ENCODE assay signal across 30 cellular contexts in the genomic region with DNA sequence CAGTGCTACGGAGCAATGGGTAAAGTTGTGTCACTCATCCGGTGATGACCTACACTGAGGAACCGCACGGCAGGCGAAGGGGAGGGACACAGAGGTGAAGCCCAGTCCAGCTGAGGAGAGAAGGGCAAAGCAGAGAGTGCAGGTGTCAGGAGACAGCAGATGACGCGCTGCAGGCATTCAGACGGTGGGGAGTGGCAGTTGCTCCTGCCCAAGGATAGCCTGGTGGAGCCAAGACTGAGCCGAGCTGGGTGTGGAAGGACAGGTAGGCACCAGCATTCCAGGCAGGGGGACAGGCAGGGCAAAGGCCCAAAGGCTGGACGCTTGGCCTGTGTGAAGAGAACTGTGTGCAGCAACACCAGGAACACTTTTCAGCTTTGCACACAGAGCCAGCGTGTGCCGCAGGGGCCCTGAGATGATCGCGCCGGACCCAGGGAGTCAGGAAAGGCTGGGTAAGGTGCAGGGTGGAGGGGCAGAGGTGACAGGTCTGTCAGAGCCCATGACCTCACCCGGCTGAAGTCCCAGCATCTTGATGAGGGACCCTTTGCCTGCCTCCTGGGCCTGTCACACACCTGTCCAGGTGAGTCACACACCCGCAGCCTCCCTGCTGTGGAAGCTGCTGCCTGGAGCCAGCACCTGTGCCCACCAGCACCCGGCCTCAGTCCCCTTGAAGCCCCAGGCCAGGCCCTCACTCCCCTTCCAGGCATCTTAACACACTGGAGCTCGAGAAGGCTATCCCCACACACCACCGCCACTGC. TPM values are rescaled to one million over a fixed set of nuclear protein-coding genes. Genes with fewer than 3 reads are reported as not detected.
"Had no signal": no experiment of that assay in that cellular context is flagged by ENCODE, and none has a peak within 500 bp of the region (broad histone marks: within the 10 kb centered on the region; RNA-seq: fewer than 3 reads in every experiment).

No MANE protein-coding gene starts in this region.

- H3K4me1 ChIP-seq: adrenal gland, body of pancreas, colonic mucosa, uterus had no signal

- H3K9me3 ChIP-seq: adrenal gland, body of pancreas, colonic mucosa, gastroesophageal sphincter, right atrium auricular region, tibial nerve, uterus had no signal

- H3K9me3 Mint-ChIP-seq: activated naive CD4-positive, alpha-beta T cell treated with anti-CD3 and anti-CD28 coated beads for 36 hours; activated naive CD8-positive, alpha-beta T cell treated with anti-CD3 and anti-CD28 coated beads for 36 hours; activated T-helper 1 cell treated with anti-CD3 and anti-CD28 coated beads, Interleukin-12 subunit alpha, Interleukin-12 subunit beta, Interleukin-2, Interleukin-4 antibody, amounts not matched to agents 30 ng/mL and 10 ng/mL and 1 ng/mL, durations not matched to agents 14 hours and 24 hours and 36 hours; neural crest cell; stimulated activated naive B cell treated with anti-CD40 and anti-IgM and Interleukin-4, amounts not matched to agents 10 μg/mL and 1 μg/mL and 100 μg/mL, for 72 hours had no signal

- H3K36me3 Mint-ChIP-seq: activated naive CD8-positive, alpha-beta T cell treated with anti-CD3 and anti-CD28 coated beads for 36 hours; naive B cell; stimulated activated naive B cell treated with anti-CD40 and anti-IgM and Interleukin-4, amounts not matched to agents 10 μg/mL and 1 μg/mL and 100 μg/mL, for 72 hours had no signal

- H2AFZ ChIP-seq: hepatocyte had no signal

- H3K4me3 Mint-ChIP-seq: activated naive CD4-positive, alpha-beta T cell treated with anti-CD3 and anti-CD28 coated beads for 36 hours; activated naive CD8-positive, alpha-beta T cell treated with anti-CD3 and anti-CD28 coated beads for 36 hours; activated T-helper 1 cell treated with anti-CD3 and anti-CD28 coated beads, Interleukin-12 subunit alpha, Interleukin-12 subunit beta, Interleukin-2, Interleukin-4 antibody, amounts not matched to agents 30 ng/mL and 10 ng/mL and 1 ng/mL, durations not matched to agents 14 hours and 24 hours and 36 hours; neural crest cell; stimulated activated naive B cell treated with anti-CD40 and anti-IgM and Interleukin-4, amounts not matched to agents 10 μg/mL and 1 μg/mL and 100 μg/mL, for 72 hours had no signal

- H3K79me2 ChIP-seq: hepatocyte had no signal

- H3K27ac ChIP-seq: adrenal gland, body of pancreas, colonic mucosa, gastroesophageal sphincter, hepatocyte, right atrium auricular region, tibial nerve, uterus, VCaP had no signal

- FAIRE-seq: keratinocyte, TTC549 had no signal

- H3K36me3 ChIP-seq: adrenal gland, colonic mucosa, gastroesophageal sphincter, right atrium auricular region, tibial nerve, uterus had no signal

- H3K27me3 ChIP-seq: adrenal gland, body of pancreas, colonic mucosa, right atrium auricular region, tibial nerve, uterus had no signal

- H3K4me3 ChIP-seq: adrenal gland, body of pancreas, colonic mucosa, gastroesophageal sphincter, hepatocyte, right atrium auricular region, smooth muscle cell, tibial nerve, uterus had no signal

- H3K4me1 Mint-ChIP-seq: activated naive CD8-positive, alpha-beta T cell treated with anti-CD3 and anti-CD28 coated beads for 36 hours; naive B cell; stimulated activated naive B cell treated with anti-CD40 and anti-IgM and Interleukin-4, amounts not matched to agents 10 μg/mL and 1 μg/mL and 100 μg/mL, for 72 hours had no signal

- DNase-seq: activated CD4-positive, alpha-beta T cell treated with anti-CD3 and anti-CD28 coated beads for 48 hours; activated CD4-positive, alpha-beta T cell treated with anti-CD3 and anti-CD28 coated beads, Interleukin-2, amount 50 U/mL, for 48 hours; activated CD8-positive, alpha-beta memory T cell treated with anti-CD3 and anti-CD28 coated beads for 24 hours; activated effector memory CD4-positive, alpha-beta T cell treated with anti-CD3 and anti-CD28 coated beads, Interleukin-2, amount 50 U/mL, for 16 hours; activated naive CD4-positive, alpha-beta T cell treated with anti-CD3 and anti-CD28 coated beads for 36 hours; activated naive CD8-positive, alpha-beta T cell treated with anti-CD3 and anti-CD28 coated beads for 36 hours; adrenal gland; body of pancreas; colonic mucosa; effector CD8-positive, alpha-beta T cell; erythroblast; left cardiac atrium; left ventricle myocardium superior; mammary epithelial cell; naive B cell; stimulated activated CD4-positive, alpha-beta T cell treated with anti-CD3 and anti-CD28 coated beads, Interleukin-1b, Interleukin-23, amount 100 ng/mL, for 48 hours; stimulated activated CD4-positive, alpha-beta T cell treated with anti-CD3 and anti-CD28 coated beads, Interleukin-4, amount 100 ng/mL, for 4 hours; stimulated activated naive B cell treated with anti-CD40 and anti-IgM and Interleukin-4, amounts not matched to agents 10 μg/mL and 1 μg/mL and 100 μg/mL, for 72 hours; T-helper 9 cell; uterus had no signal

- H3K27ac Mint-ChIP-seq: activated naive CD4-positive, alpha-beta T cell treated with anti-CD3 and anti-CD28 coated beads for 36 hours; activated naive CD8-positive, alpha-beta T cell treated with anti-CD3 and anti-CD28 coated beads for 36 hours; activated T-helper 1 cell treated with anti-CD3 and anti-CD28 coated beads, Interleukin-12 subunit alpha, Interleukin-12 subunit beta, Interleukin-2, Interleukin-4 antibody, amounts not matched to agents 30 ng/mL and 10 ng/mL and 1 ng/mL, durations not matched to agents 14 hours and 24 hours and 36 hours; stimulated activated naive B cell treated with anti-CD40 and anti-IgM and Interleukin-4, amounts not matched to agents 10 μg/mL and 1 μg/mL and 100 μg/mL, for 72 hours had no signal

- H3K4me2 ChIP-seq: hepatocyte, smooth muscle cell had no signal

RNA-seq across cellular contexts. Expression of gene TSPAN11, which starts 48.4 kb away (rescaled TPM):
- total RNA-seq: activated naive CD4-positive, alpha-beta T cell treated with anti-CD3 and anti-CD28 coated beads for 36 hours; activated naive CD8-positive, alpha-beta T cell treated with anti-CD3 and anti-CD28 coated beads for 36 hours; activated T-helper 1 cell treated with anti-CD3 and anti-CD28 coated beads, Interleukin-12 subunit alpha, Interleukin-12 subunit beta, Interleukin-2, Interleukin-4 antibody, amounts not matched to agents 30 ng/mL and 10 ng/mL and 1 ng/mL, durations not matched to agents 14 hours and 24 hours and 36 hours had no signal
- polyA plus RNA-seq: keratinocyte had no signal
